ENCODE assay signal across 14 cellular contexts in genomic region chr12:15580431-15580830, GRCh38.
DNase-seq lines count a peak whose midpoint lies in the region; ATAC-seq and TF ChIP-seq lines count a peak whose summit lies in the region.
"Had no signal": no experiment of that assay in that cellular context is flagged by ENCODE, and none has a peak within 500 bp of the region (broad histone marks: within the 10 kb centered on the region; RNA-seq: fewer than 3 reads in every experiment).

No MANE protein-coding gene starts in this region.

- H3K4me3 ChIP-seq in GM12865 (ENCODE audit: low read depth, low read length) (no peak overlapping the region), gastroesophageal sphincter (no peak overlapping the region)
- H3K4me3 ChIP-seq: sigmoid colon had no signal

- H3K27ac Mint-ChIP-seq in CD4-positive, alpha-beta T cell = no peak overlapping the region
- H3K27ac Mint-ChIP-seq in immature natural killer cell = no peak overlapping the region
- H3K27ac Mint-ChIP-seq: brain; natural killer cell treated with Interleukin-12 subunit alpha and Interleukin-12 subunit beta and Interleukin-15 and Interleukin-18, amount 100 ng/mL, for 72 hours had no signal

- TF ChIP-seq EP300 in gastroesophageal sphincter (IDR thresholded peaks at IDR 0.05) = no peak

- H3K27me3 Mint-ChIP-seq in CD4-positive, alpha-beta T cell = no peaks in the 10 kb centered on the region
- H3K27me3 Mint-ChIP-seq in immature natural killer cell (ENCODE audit: low read depth in 3 of 3) = peaks cover 2 to 7% (median 4%) of the 10 kb centered on the region in 3 donors
- H3K27me3 Mint-ChIP-seq: brain had no signal

- 90 to 91% methylated on average over 1 of the region's 1 CpG for WGBS in gastroesophageal sphincter (ENCODE audit: low coverage in 1 of 2), 2 donors

- intact Hi-C loops in CD4-positive, alpha-beta T cell (cut with DNase I, micrococcal nuclease) = loop anchor here (1.0 to 5.0 kb wide), 3 partner anchors 48 to 858 kb away; no protein-coding TSS in a partner anchor

- no peaks in the 10 kb centered on the region for H3K9me3 ChIP-seq in CD4-positive, alpha-beta T cell (ENCODE audit: control insufficient read depth, low read length)
- H3K9me3 ChIP-seq in gastroesophageal sphincter = no peaks in the 10 kb centered on the region
- H3K9me3 ChIP-seq: sigmoid colon, testis had no signal

- H3K27ac ChIP-seq in CD4-positive, alpha-beta T cell (ENCODE audit: low read depth, low read length) = no peak overlapping the region
- no peak overlapping the region for H3K27ac ChIP-seq in gastroesophageal sphincter
- H3K27ac ChIP-seq: sigmoid colon, testis had no signal

- POLR2A ChIA-PET in CD4-positive, alpha-beta T cell (lab: Charles Lee) = interaction anchor here (0.6 to 1.2 kb wide), 2 partner anchors 10 to 12 kb away, joined by 4 to 5 read pairs; no protein-coding TSS in a partner anchor

- peak; percentile 69 for TF ChIP-seq CTCF in CD4-positive, alpha-beta T cell (IDR thresholded peaks at IDR 0.05)
- TF ChIP-seq CTCF in GM12865 (IDR thresholded peaks at IDR 0.05; ENCODE audit: insufficient read depth, low read depth, low read length, missing control alignments) (peak; percentile 6), gastroesophageal sphincter (IDR thresholded peaks at IDR 0.05) (no peak)

- no peaks in the 10 kb centered on the region for H3K27me3 ChIP-seq in CD4-positive, alpha-beta T cell (ENCODE audit: control insufficient read depth, insufficient read depth, low read length)
- H3K27me3 ChIP-seq in gastroesophageal sphincter = no peaks in the 10 kb centered on the region
- H3K27me3 ChIP-seq: sigmoid colon, testis had no signal

- no peaks in the 10 kb centered on the region for H3K9me3 Mint-ChIP-seq in CD4-positive, alpha-beta T cell
- no peaks in the 10 kb centered on the region for H3K9me3 Mint-ChIP-seq in immature natural killer cell
- H3K9me3 Mint-ChIP-seq: natural killer cell treated with Interleukin-12 subunit alpha and Interleukin-12 subunit beta and Interleukin-15 and Interleukin-18, amount 100 ng/mL, for 72 hours had no signal

- no peaks in the 10 kb centered on the region for H3K36me3 ChIP-seq in gastroesophageal sphincter
- H3K36me3 ChIP-seq: sigmoid colon had no signal

- H3K36me3 Mint-ChIP-seq in CD4-positive, alpha-beta T cell (ENCODE audit: low read depth) = peaks cover 6% of the 10 kb centered on the region
- no peaks in the 10 kb centered on the region for H3K36me3 Mint-ChIP-seq in immature natural killer cell
- H3K36me3 Mint-ChIP-seq: natural killer cell treated with Interleukin-12 subunit alpha and Interleukin-12 subunit beta and Interleukin-15 and Interleukin-18, amount 100 ng/mL, for 72 hours had no signal

- H3K4me1 ChIP-seq in gastroesophageal sphincter = no peaks in the 10 kb centered on the region
- H3K4me1 ChIP-seq: sigmoid colon, testis had no signal

- H3K4me1 Mint-ChIP-seq in CD4-positive, alpha-beta T cell (ENCODE audit: low read depth) = peaks cover 23% of the 10 kb centered on the region
- H3K4me1 Mint-ChIP-seq in immature natural killer cell = no peaks in the 10 kb centered on the region

- CTCF ChIA-PET in CD4-positive, alpha-beta T cell (lab: Charles Lee) = interaction anchor here (1.4 to 4.0 kb wide), 2 partner anchors 10 to 47 kb away, joined by 3 to 21 read pairs; no protein-coding TSS in a partner anchor

- no peak overlapping the region for H3K4me3 Mint-ChIP-seq in CD4-positive, alpha-beta T cell
- H3K4me3 Mint-ChIP-seq in immature natural killer cell = no peak overlapping the region
- H3K4me3 Mint-ChIP-seq: brain; natural killer cell treated with Interleukin-12 subunit alpha and Interleukin-12 subunit beta and Interleukin-15 and Interleukin-18, amount 100 ng/mL, for 72 hours had no signal

- peak; percentile 74 for ATAC-seq in CD4-positive, alpha-beta T cell (ENCODE audit: poor library complexity)
- ATAC-seq in gastroesophageal sphincter = no peak
- no peak for ATAC-seq in GM21737 (IDR thresholded peaks at IDR 0.05; ENCODE audit: unreplicated experiment)
- ATAC-seq: natural killer cell treated with Interleukin-12 subunit alpha and Interleukin-12 subunit beta and Interleukin-15 and Interleukin-18, amount 100 ng/mL, for 72 hours had no signal

- DNase-seq in CD4-positive, alpha-beta T cell = peak; percentile 8 to 47 (median 38)
- DNase-seq in GM12865 (ENCODE audit: low read depth) (no peak), OCI-M1 (lab: John Stamatoyannopoulos, UW) (peak; percentile 40), NCI-H2227 (lab: John Stamatoyannopoulos, UW; ENCODE audit: unreplicated experiment) (no peak), immature natural killer cell (no peak)
- peak; percentile 5 for DNase-seq in effector CD4-positive, alpha-beta T cell
- DNase-seq: NCI-H345, Right ventricle myocardium superior, sigmoid colon, testis had no signal

- no peak for TF ChIP-seq POLR2A in gastroesophageal sphincter (IDR thresholded peaks at IDR 0.05)

Comparison
In these comparisons a context has a peak if more than half of its experiments do, and no peak if none do; other contexts are left out.
1. DNase-seq: peak in CD4-positive, alpha-beta T cell (10 of 10), OCI-M1 (single experiment) and effector CD4-positive, alpha-beta T cell (single experiment); none in GM12865 (single experiment), NCI-H2227 (single experiment) and immature natural killer cell (0 of 3).
2. CTCF ChIP-seq: peak in CD4-positive, alpha-beta T cell (single experiment) and GM12865 (single experiment); none in gastroesophageal sphincter (0 of 4).